1 cellular context compared by ENCODE assay signal in genomic region chr5:88778736-88779135, GRCh38.
TF ChIP-seq lines count a peak whose summit lies in the region.

No MANE protein-coding gene starts in this region.

TF ChIP-seq in GM23338, 12 proteins besides CTCF, POLR2A, EP300 and RAD21 (continued from another document):
- TF ChIP-seq ZNF462 (CRISPR knock-in tag; IDR thresholded peaks at IDR 0.05) (no peak), EZH2 (IDR thresholded peaks at IDR 0.05; ENCODE audit: low read depth, unreplicated experiment) (no peak)
